16 cellular contexts compared by ENCODE assay signal in the genomic region with DNA sequence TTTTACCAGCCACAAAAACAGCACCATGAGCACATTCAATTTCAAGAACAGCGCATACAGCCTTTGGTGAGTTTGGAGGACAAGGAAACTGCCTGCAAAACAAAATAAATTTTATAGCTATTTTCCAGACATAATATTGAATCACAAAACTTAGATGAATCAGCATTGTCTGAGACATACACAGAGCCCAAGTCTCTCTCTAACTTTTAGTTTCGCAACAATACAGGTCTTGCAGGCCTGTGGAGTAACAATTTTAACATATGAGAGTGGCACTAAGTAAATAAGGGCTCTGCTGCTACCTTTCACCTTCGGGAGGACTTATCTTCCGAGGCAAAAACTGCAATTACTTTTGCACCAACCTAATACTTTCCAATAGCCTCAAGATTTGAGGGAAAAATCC. TPM values are rescaled to one million over a fixed set of nuclear protein-coding genes. Genes with fewer than 3 reads are reported as not detected.
DNase-seq lines count a peak whose midpoint lies in the region; ATAC-seq and TF ChIP-seq lines count a peak whose summit lies in the region.
"Had no signal": no experiment of that assay in that cellular context is flagged by ENCODE, and none has a peak within 500 bp of the region (broad histone marks: within the 10 kb centered on the region; RNA-seq: fewer than 3 reads in every experiment).

No MANE protein-coding gene starts in this region.

- DNase-seq in MCF 10A (ENCODE audit: unreplicated experiment) (peak; percentile 84), breast epithelium (ENCODE audit: low spot score in 2 of 2) (no peak), foreskin fibroblast (peak; percentile 45 to 72), cerebellar cortex (ENCODE audit: low spot score) (no peak), sigmoid colon (no peak)
- DNase-seq: activated CD4-positive, CD25-positive, alpha-beta regulatory T cell; activated T-cell treated with anti-CD3 and anti-CD28 coated beads, Interleukin-2, amount 50 U/mL, for 72 hours; central memory CD4-positive, alpha-beta T cell had no signal

- H3K9me2 ChIP-seq in SU-DHL-6 (replicated peaks; ENCODE audit: insufficient read depth, low read length), result no peaks in the 10 kb centered on the region

- no TSS peak for BruUV-seq in MCF 10A (replicated peaks; lab: Mats Ljungman, UMichigan)

- H3K9me3 ChIP-seq in breast epithelium, result no peaks in the 10 kb centered on the region
- H3K9me3 ChIP-seq in SU-DHL-6 (ENCODE audit: insufficient read depth, low read length), result no peaks in the 10 kb centered on the region
- no peaks in the 10 kb centered on the region for H3K9me3 ChIP-seq in sigmoid colon
- H3K9me3 ChIP-seq: gastroesophageal sphincter had no signal

- no peak for TF ChIP-seq EP300 in sigmoid colon (IDR thresholded peaks at IDR 0.05)

- TF ChIP-seq CTCF in MCF 10A (IDR thresholded peaks at IDR 0.05; ENCODE audit: unreplicated experiment) (no peak), breast epithelium (IDR thresholded peaks at IDR 0.05) (no peak), SU-DHL-6 (IDR thresholded peaks at IDR 0.05; ENCODE audit: insufficient read depth, low read length, poor library complexity, severe bottlenecking) (no peak), foreskin fibroblast (IDR thresholded peaks at IDR 0.05; ENCODE audit: low read depth, low read length) (no peak), sigmoid colon (IDR thresholded peaks at IDR 0.05) (no peak)

- H3K4me3 ChIP-seq in breast epithelium (no peak overlapping the region), SU-DHL-6 (ENCODE audit: insufficient read depth, low read length, poor library complexity, severe bottlenecking) (no peak overlapping the region), foreskin fibroblast (ENCODE audit: low read depth in 1 of 2, low read length in 2 of 2) (no peak overlapping the region), sigmoid colon (no peak overlapping the region)
- H3K4me3 ChIP-seq: gastroesophageal sphincter had no signal

- no peaks in the 10 kb centered on the region for H3K36me3 ChIP-seq in breast epithelium
- H3K36me3 ChIP-seq in SU-DHL-6 (ENCODE audit: low read length), result no peaks in the 10 kb centered on the region
- no peaks in the 10 kb centered on the region for H3K36me3 ChIP-seq in sigmoid colon

- 83 to 87% methylated on average over 4 of the region's 4 CpGs for WGBS in sigmoid colon, 2 donors

- H3K9ac ChIP-seq in SU-DHL-6 (ENCODE audit: low read length), result no peak overlapping the region

- no peaks in the 10 kb centered on the region for H4K20me1 ChIP-seq in SU-DHL-6 (ENCODE audit: low read depth, low read length)

- H3K27me3 ChIP-seq in breast epithelium (no peaks in the 10 kb centered on the region), SU-DHL-6 (ENCODE audit: low read length) (no peaks in the 10 kb centered on the region), sigmoid colon (no peaks in the 10 kb centered on the region)
- H3K27me3 ChIP-seq: gastroesophageal sphincter had no signal

- H3K4me2 ChIP-seq in SU-DHL-6 (ENCODE audit: low read depth, low read length, poor library complexity, severe bottlenecking), result no peak overlapping the region

- TF ChIP-seq POLR2A in breast epithelium (IDR thresholded peaks at IDR 0.05), result no peak
- no peak for TF ChIP-seq POLR2A in sigmoid colon (IDR thresholded peaks at IDR 0.05)

- H3K4me1 ChIP-seq in breast epithelium (no peaks in the 10 kb centered on the region), sigmoid colon (no peaks in the 10 kb centered on the region)
- H3K4me1 ChIP-seq: gastroesophageal sphincter had no signal

- H3K27ac Mint-ChIP-seq in MCF 10A (ENCODE audit: low read depth, unreplicated experiment), result peak overlapping the region; percentile 71
- H3K27ac Mint-ChIP-seq: activated T-cell treated with anti-CD3 and anti-CD28 coated beads, Interleukin-2, amount 50 U/mL, for 72 hours; B cell; IgD-negative memory B cell; progenitor cell of endocrine pancreas had no signal

- H3K27me3 Mint-ChIP-seq in MCF 10A (ENCODE audit: insufficient read depth, unreplicated experiment), result no peaks in the 10 kb centered on the region
- H3K27me3 Mint-ChIP-seq: B cell, IgD-negative memory B cell, progenitor cell of endocrine pancreas had no signal

- no peak overlapping the region for H2AFZ ChIP-seq in SU-DHL-6 (ENCODE audit: low read depth, low read length, severe bottlenecking)

- H3K79me2 ChIP-seq in SU-DHL-6 (ENCODE audit: insufficient read depth, low read length), result no peaks in the 10 kb centered on the region

- intact Hi-C loops in MCF 10A (cut with micrococcal nuclease) (loop anchor here (5.0 kb wide), 1 partner anchor 79 kb away; the partner anchor contains the start of gene REL), breast epithelium (cut with DNase I; ENCODE audit: low total_unique reads) (no loop called here), sigmoid colon (cut with DNase I) (no loop called here)

- CTCF ChIA-PET in MCF 10A (lab: Yijun Ruan, JAX), result interaction anchor here (0.6 to 1.6 kb wide), 2 partner anchors 37 to 91 kb away, joined by 3 read pairs; no protein-coding TSS in a partner anchor

- H3K27ac ChIP-seq in breast epithelium (no peak overlapping the region), SU-DHL-6 (ENCODE audit: low read depth, low read length) (peak overlapping the region; percentile 45; the same call in 1 of the 2 replicates), sigmoid colon (no peak overlapping the region)
- H3K27ac ChIP-seq: gastroesophageal sphincter had no signal

- no peak overlapping the region for H3K4me3 Mint-ChIP-seq in MCF 10A (ENCODE audit: unreplicated experiment)
- H3K4me3 Mint-ChIP-seq: activated T-cell treated with anti-CD3 and anti-CD28 coated beads, Interleukin-2, amount 50 U/mL, for 72 hours; B cell; IgD-negative memory B cell had no signal

- peaks cover 12% of the 10 kb centered on the region for H3K36me3 Mint-ChIP-seq in MCF 10A (ENCODE audit: insufficient read depth, unreplicated experiment)

- POLR2A ChIA-PET in MCF 10A (lab: Yijun Ruan, JAX), result interaction anchor here (1.0 to 6.1 kb wide), 12 partner anchors 13 to 205 kb away, joined by 3 to 118 read pairs (median 9); partner anchors contain the start of genes PAPOLG, PEX13, PUS10 and REL

- no peaks in the 10 kb centered on the region for H3K9me3 Mint-ChIP-seq in MCF 10A (ENCODE audit: unreplicated experiment)

- peaks cover 30% of the 10 kb centered on the region for H3F3A ChIP-seq in SU-DHL-6 (ENCODE audit: insufficient read depth)

- peaks cover 21% of the 10 kb centered on the region for H3K4me1 Mint-ChIP-seq in MCF 10A (ENCODE audit: insufficient read depth, unreplicated experiment)

- no peak for ATAC-seq in HG03571 (IDR thresholded peaks at IDR 0.05; ENCODE audit: unreplicated experiment)
- no peak for ATAC-seq in GM19324 (IDR thresholded peaks at IDR 0.05; ENCODE audit: low FRiP score, unreplicated experiment)
- ATAC-seq: gastroesophageal sphincter, Right ventricle myocardium inferior had no signal

RNA-seq across cellular contexts. Expression of gene PEX13, which starts 56.1 kb away (rescaled TPM):
- total RNA-seq in MCF 10A (2022), result 18.5 and 18.6 TPM in 2 replicates
- total RNA-seq in breast epithelium, result 10 to 100 TPM; 25.1 to 58.2 (median 31.5) TPM
- total RNA-seq in sigmoid colon, result 10 to 100 TPM; 19.1 to 61.6 (median 30.4) TPM
- polyA plus RNA-seq in sigmoid colon, result 10 to 100 TPM; 12.0 to 14.3 (median 12.8) TPM

RNA-seq across cellular contexts. Expression of gene PUS10, which starts 56.6 kb away (rescaled TPM):
- total RNA-seq in MCF 10A (2022), result 5.0 and 6.9 TPM in 2 replicates
- total RNA-seq in breast epithelium, result 10 to 100 TPM in 1 of 3 donors, 1 to 10 TPM in 2; 8.2 to 16.2 (median 9.3) TPM
- total RNA-seq in sigmoid colon, result 1 to 10 TPM; 3.1 to 7.6 (median 5.5) TPM
- polyA plus RNA-seq in sigmoid colon, result 1 to 10 TPM; 4.2 to 8.3 (median 4.6) TPM

Comparison
In these comparisons a context has a peak if more than half of its experiments do, and no peak if none do; other contexts are left out.
1. DNase-seq: peak in MCF 10A (single experiment) and foreskin fibroblast (2 of 2); none in breast epithelium (0 of 2), cerebellar cortex (single experiment) and sigmoid colon (single experiment).